Comparison of ENCODE assay signal across 19 cellular contexts in the genomic region with DNA sequence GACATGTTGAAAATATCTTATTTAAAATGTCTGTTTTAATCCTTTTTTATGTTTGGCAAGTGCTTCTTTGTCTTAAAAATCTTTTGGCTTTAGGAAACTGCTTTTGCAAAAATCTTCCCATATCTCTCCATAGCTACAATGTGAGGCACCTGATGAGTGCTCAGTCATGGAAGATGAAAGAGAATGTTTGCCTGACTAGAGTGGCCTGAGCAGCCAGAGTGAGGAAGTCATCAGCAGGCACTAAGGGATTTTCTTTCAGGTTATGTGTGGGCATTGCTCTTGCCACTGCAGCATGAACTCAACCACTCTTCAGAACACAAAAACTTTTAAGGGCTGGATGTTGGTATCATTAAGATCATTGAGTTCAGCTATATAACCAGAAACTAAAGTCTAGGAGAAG.
"Had no signal": no experiment of that assay in that cellular context is flagged by ENCODE, and none has a peak within 500 bp of the region (broad histone marks: within the 10 kb centered on the region; RNA-seq: fewer than 3 reads in every experiment).

No MANE protein-coding gene starts in this region.

- H3K4me3 ChIP-seq: body of pancreas, hepatocyte, left ventricle myocardium inferior, thoracic aorta, upper lobe of right lung had no signal

- H3K36me3 ChIP-seq: thoracic aorta had no signal

- ATAC-seq: body of pancreas; stimulated activated naive B cell treated with anti-CD40 and anti-IgM and Interleukin-4, amounts not matched to agents 10 μg/mL and 1 μg/mL and 100 μg/mL, for 72 hours; upper lobe of right lung had no signal

- H3K27ac ChIP-seq: body of pancreas, epithelial cell of prostate, hepatocyte, left ventricle myocardium inferior, thoracic aorta, upper lobe of right lung had no signal

- H3K27me3 ChIP-seq: body of pancreas, hepatocyte, upper lobe of right lung had no signal

- H3K4me1 Mint-ChIP-seq: stimulated activated naive B cell treated with anti-CD40 and anti-IgM and Interleukin-4, amounts not matched to agents 10 μg/mL and 1 μg/mL and 100 μg/mL, for 72 hours had no signal

- H3K4me2 ChIP-seq: hepatocyte had no signal

- FAIRE-seq: colon had no signal

- H3K4me3 Mint-ChIP-seq: activated B cell treated with CpG ODN at 0.5 μM for 24 hours; activated naive CD8-positive, alpha-beta T cell treated with anti-CD3 and anti-CD28 coated beads, Interleukin-2, amount 10 ng/mL, durations not matched to agents 7 days and 5 days; endodermal cell; stimulated activated naive B cell treated with anti-CD40 and anti-IgM and Interleukin-4, amounts not matched to agents 10 μg/mL and 1 μg/mL and 100 μg/mL, for 72 hours had no signal

- DNase-seq: activated B cell treated with CpG ODN at 0.5 μM for 24 hours; activated CD4-positive, alpha-beta T cell treated with anti-CD3 and anti-CD28 coated beads for 48 hours; activated CD8-positive, alpha-beta memory T cell treated with anti-CD3 and anti-CD28 coated beads for 24 hours; activated CD8-positive, alpha-beta memory T cell treated with anti-CD3 and anti-CD28 coated beads, Interleukin-2, amount 50 U/mL, for 48 hours; activated naive CD4-positive, alpha-beta T cell treated with Interleukin-2 at 50 U/mL for 16 hours; activated naive CD8-positive, alpha-beta T cell treated with anti-CD3 and anti-CD28 coated beads, Interleukin-2, amount 10 ng/mL, durations not matched to agents 7 days and 5 days; body of pancreas; caudate nucleus; endodermal cell; foreskin fibroblast; left ventricle myocardium inferior; stimulated activated naive B cell treated with anti-CD40 and anti-IgM and Interleukin-4, amounts not matched to agents 10 μg/mL and 1 μg/mL and 100 μg/mL, for 72 hours; upper lobe of right lung had no signal

- H3K79me2 ChIP-seq: hepatocyte had no signal

- H3K27me3 Mint-ChIP-seq: activated B cell treated with CpG ODN at 0.5 μM for 24 hours; activated naive CD8-positive, alpha-beta T cell treated with anti-CD3 and anti-CD28 coated beads, Interleukin-2, amount 10 ng/mL, durations not matched to agents 7 days and 5 days; progenitor cell of endocrine pancreas; stimulated activated naive B cell treated with anti-CD40 and anti-IgM and Interleukin-4, amounts not matched to agents 10 μg/mL and 1 μg/mL and 100 μg/mL, for 72 hours had no signal

- H3K9me3 ChIP-seq: body of pancreas, left ventricle myocardium inferior, thoracic aorta, upper lobe of right lung had no signal

- H2AFZ ChIP-seq: hepatocyte had no signal

- H3K4me1 ChIP-seq: body of pancreas, upper lobe of right lung had no signal

- H3K9me3 Mint-ChIP-seq: activated B cell treated with CpG ODN at 0.5 μM for 24 hours; activated naive CD8-positive, alpha-beta T cell treated with anti-CD3 and anti-CD28 coated beads, Interleukin-2, amount 10 ng/mL, durations not matched to agents 7 days and 5 days; activated T-helper 2 cell treated with anti-CD3 and anti-CD28 coated beads, Interferon-gamma antibody, Interleukin-2, Interleukin-4, amounts not matched to agents 10 μg/mL and 5 μg/mL and 100 μg/mL, durations not matched to agents 14 hours and 24 hours and 36 hours; endodermal cell had no signal

- H3K27ac Mint-ChIP-seq: activated B cell treated with CpG ODN at 0.5 μM for 24 hours; activated naive CD8-positive, alpha-beta T cell treated with anti-CD3 and anti-CD28 coated beads, Interleukin-2, amount 10 ng/mL, durations not matched to agents 7 days and 5 days; activated T-helper 2 cell treated with anti-CD3 and anti-CD28 coated beads, Interferon-gamma antibody, Interleukin-2, Interleukin-4, amounts not matched to agents 10 μg/mL and 5 μg/mL and 100 μg/mL, durations not matched to agents 14 hours and 24 hours and 36 hours; progenitor cell of endocrine pancreas; stimulated activated naive B cell treated with anti-CD40 and anti-IgM and Interleukin-4, amounts not matched to agents 10 μg/mL and 1 μg/mL and 100 μg/mL, for 72 hours had no signal
